Comparison of ENCODE assay signal across 32 cellular contexts in genomic region chr14:97353102-97353501, GRCh38.
"Had no signal": no experiment of that assay in that cellular context is flagged by ENCODE, and none has a peak within 500 bp of the region (broad histone marks: within the 10 kb centered on the region; RNA-seq: fewer than 3 reads in every experiment).

No MANE protein-coding gene starts in this region.

- FAIRE-seq: astrocyte, bronchial epithelial cell had no signal

- H3K4me3 ChIP-seq: adrenal gland, ascending aorta, body of pancreas, breast epithelium, cardiac muscle cell had no signal

- H3K9me3 ChIP-seq: adrenal gland, ascending aorta, body of pancreas, breast epithelium had no signal

- H3K36me3 ChIP-seq: adrenal gland, ascending aorta, brain microvascular endothelial cell, breast epithelium, cardiac muscle cell had no signal

- H3K27me3 ChIP-seq: ascending aorta, body of pancreas, brain microvascular endothelial cell, cardiac muscle cell had no signal

- H3K27ac ChIP-seq: adrenal gland, ascending aorta, body of pancreas, brain microvascular endothelial cell, breast epithelium, cardiac muscle cell had no signal

- DNase-seq: activated effector memory CD4-positive, alpha-beta T cell treated with anti-CD3 and anti-CD28 coated beads, Interleukin-2, amount 50 U/mL, for 16 hours; activated effector memory CD4-positive, alpha-beta T cell treated with Interleukin-2 at 50 U/mL for 16 hours; activated gamma-delta T cell; activated gamma-delta T cell treated with Interleukin-2 at 50 U/mL for 16 hours; activated naive CD4-positive, alpha-beta T cell; activated naive CD4-positive, alpha-beta T cell treated with anti-CD3 and anti-CD28 coated beads for 36 hours; activated naive CD4-positive, alpha-beta T cell treated with anti-CD3 and anti-CD28 coated beads, Interleukin-2, amount 10 ng/mL, durations not matched to agents 7 days and 5 days; activated naive CD4-positive, alpha-beta T cell treated with anti-CD3 and anti-CD28 coated beads, Interleukin-2, amount 50 U/mL, for 16 hours; activated naive CD4-positive, alpha-beta T cell treated with Interleukin-2 at 50 U/mL for 16 hours; activated naive CD8-positive, alpha-beta T cell treated with anti-CD3 and anti-CD28 coated beads for 36 hours; activated naive CD8-positive, alpha-beta T cell treated with anti-CD3 and anti-CD28 coated beads, Interleukin-2, amount 10 ng/mL, durations not matched to agents 7 days and 5 days; activated naive CD8-positive, alpha-beta T cell treated with anti-CD3 and anti-CD28 coated beads, Interleukin-2, amount 50 U/mL, for 24 hours; activated T-cell treated with anti-CD3 and anti-CD28 coated beads, Interleukin-2, amount 50 U/mL, for 4 hours; activated T-cell treated with anti-CD3 and anti-CD28 coated beads, Interleukin-2, amount 50 U/mL, for 48 hours; activated T-cell treated with anti-CD3 and anti-CD28 coated beads, Interleukin-2, amount 50 U/mL, for 72 hours; adrenal gland; amniotic stem cell; amygdala; anterior cingulate cortex; aorta; body of pancreas; brain microvascular endothelial cell; caudate nucleus; central memory CD4-positive, alpha-beta T cell; cerebellar nuclear complex had no signal

- ATAC-seq: activated naive CD4-positive, alpha-beta T cell treated with anti-CD3 and anti-CD28 coated beads, Interleukin-2, amount 50 U/mL, for 72 hours; activated naive CD8-positive, alpha-beta T cell treated with anti-CD3 and anti-CD28 coated beads, Interleukin-2, amount 50 U/mL, for 24 hours; activated T-cell treated with anti-CD3 and anti-CD28 coated beads, Interleukin-2, amount 50 U/mL, for 4 hours; activated T-cell treated with anti-CD3 and anti-CD28 coated beads, Interleukin-2, amount 50 U/mL, for 72 hours; activated T-helper 17 cell treated with anti-CD3 and anti-CD28 coated beads, Interleukin-2, amount 50 U/mL, for 72 hours; body of pancreas had no signal

- H3K4me1 ChIP-seq: adrenal gland, ascending aorta, breast epithelium had no signal
